In genomic region chr1:90114521-90115141, GRCh38 we compare ENCODE assay signal across 8 cellular contexts.
DNase-seq lines count a peak whose midpoint lies in the region; ATAC-seq, FAIRE-seq and TF ChIP-seq lines count a peak whose summit lies in the region.

No MANE protein-coding gene starts in this region.

- no peak overlapping the region for H3K4me2 ChIP-seq in OCI-LY1 (ENCODE audit: low read length)
- H3K4me2 ChIP-seq in H1 (ENCODE audit: insufficient read depth in 1 of 2, low read depth in 2 of 2, low read length in 2 of 2): no peak overlapping the region

- H4K20me1 ChIP-seq in OCI-LY1 (ENCODE audit: insufficient read depth, low read length) (no peaks in the 10 kb centered on the region), H1 (replicated peaks in 1 of 2; ENCODE audit: control insufficient read depth in 1 of 2, insufficient read depth in 2 of 2, low read length in 2 of 2) (no peaks in the 10 kb centered on the region)

- H3K4ac ChIP-seq in H1 (replicated peaks; ENCODE audit: insufficient read length, low read depth, low read length): no peak overlapping the region

- TF ChIP-seq CTCF in OCI-LY1 (IDR thresholded peaks at IDR 0.05; ENCODE audit: low read length): peak; percentile 73
- TF ChIP-seq CTCF in H1 (IDR thresholded peaks at IDR 0.05; ENCODE audit: control extremely low read depth in 1 of 3, insufficient read depth in 1 of 3, low read depth in 1 of 3, low read length in 3 of 3): peak in 2 of 3 experiments; percentile 48 to 59; a peak in 2 of 4 replicates
- peak in 1 of 2 donors; percentile 50 for TF ChIP-seq CTCF in suprapubic skin (IDR thresholded peaks at IDR 0.05)

- H3K27ac ChIP-seq in OCI-LY1 (ENCODE audit: low read depth, low read length, poor library complexity, severe bottlenecking): no peak overlapping the region
- no peak overlapping the region for H3K27ac ChIP-seq in H1 (ENCODE audit: low read depth, low read length)
- no peak overlapping the region for H3K27ac ChIP-seq in suprapubic skin

- POLR2A ChIA-PET in H1 (lab: Charles Lee; ENCODE audit: partially characterized antibody): no interaction called here

- H3K27me3 ChIP-seq in OCI-LY1 (ENCODE audit: insufficient read depth, low read length): no peaks in the 10 kb centered on the region
- H3K27me3 ChIP-seq in H1 (replicated peaks in 1 of 4; ENCODE audit: control insufficient read depth in 3 of 4, extremely low read depth in 1 of 4, insufficient read depth in 3 of 4, low read length in 3 of 4): no peaks in the 10 kb centered on the region
- peaks cover 23% of the 10 kb centered on the region for H3K27me3 ChIP-seq in suprapubic skin

- CTCF ChIA-PET in H1 (lab: Charles Lee; ENCODE audit: partially characterized antibody): interaction anchor here (0.5 to 1.7 kb wide), 28 partner anchors 8 to 1239 kb away, joined by 3 to 9 read pairs (median 4); no protein-coding TSS in a partner anchor

- FAIRE-seq in H1 (lab: Jason Lieb, UNC): peak; percentile 79

- no peaks in the 10 kb centered on the region for H3F3A ChIP-seq in OCI-LY1 (ENCODE audit: insufficient read depth, low read length)

- no peak overlapping the region for H3K9ac ChIP-seq in OCI-LY1 (ENCODE audit: low read length)
- no peak overlapping the region for H3K9ac ChIP-seq in H1 (replicated peaks in 1 of 4; ENCODE audit: extremely low read depth in 1 of 4, low read depth in 3 of 4, low read length in 3 of 4)

- ATAC-seq in HG03439 (IDR thresholded peaks at IDR 0.05; ENCODE audit: unreplicated experiment) (no peak), GM21717 (IDR thresholded peaks at IDR 0.05; ENCODE audit: unreplicated experiment) (no peak)

- no peak overlapping the region for H4K5ac ChIP-seq in H1 (ENCODE audit: insufficient read length, low read depth, low read length)

- no peak overlapping the region for H3K56ac ChIP-seq in H1 (replicated peaks; ENCODE audit: insufficient read length, low read depth, low read length)

- H2AFZ ChIP-seq in OCI-LY1 (ENCODE audit: low read length) (no peak overlapping the region), H1 (ENCODE audit: low read length) (no peak overlapping the region)

- H4K91ac ChIP-seq in H1 (replicated peaks; ENCODE audit: insufficient read length, low read length): no peak overlapping the region

- no peak overlapping the region for H2BK5ac ChIP-seq in H1 (ENCODE audit: low read depth, low read length)

- no peaks in the 10 kb centered on the region for H3K9me3 ChIP-seq in OCI-LY1 (ENCODE audit: low read length)
- H3K9me3 ChIP-seq in H1 (ENCODE audit: insufficient read depth in 2 of 2, low read depth in 1 of 2, low read length in 1 of 2): no peaks in the 10 kb centered on the region
- H3K9me3 ChIP-seq in suprapubic skin: no peaks in the 10 kb centered on the region

- no peaks in the 10 kb centered on the region for H3K9me2 ChIP-seq in OCI-LY1 (ENCODE audit: low read depth, low read length)

- no peak overlapping the region for H3K18ac ChIP-seq in H1 (ENCODE audit: extremely low read depth, low read length)

- no peak overlapping the region for H2AK5ac ChIP-seq in H1 (ENCODE audit: low read depth, low read length)

- no peak overlapping the region for H3K14ac ChIP-seq in H1 (ENCODE audit: insufficient read length)

- 40% methylated on average over 3 of the region's 3 CpGs; no CpG with 5 or more reads in 1 of the 2 experiments for WGBS in H1 (ENCODE audit: extremely low coverage in 1 of 2, insufficient coverage in 1 of 2, insufficient read length in 1 of 2, insufficient replicate concordance in 2 of 2, low coverage in 1 of 2, low lambda C conversion rate in 2 of 2, missing lambda C conversion rate in 1 of 2), 2 experiments
- WGBS in suprapubic skin: 26% methylated on average over 3 of the region's 3 CpGs

- H4K8ac ChIP-seq in H1 (ENCODE audit: extremely low read depth, insufficient read depth, low read length): no peak overlapping the region

- H2BK20ac ChIP-seq in H1 (ENCODE audit: low read length): no peak overlapping the region

- no peak overlapping the region for H2BK12ac ChIP-seq in H1 (ENCODE audit: low read depth, low read length)

- TF ChIP-seq RAD21 in H1 (IDR thresholded peaks at IDR 0.05 in 1 of 2, conservative IDR thresholded peaks at IDR 0.05 in 1 of 2; ENCODE audit: low read depth in 2 of 2, low read length in 2 of 2): peak; percentile 87 to 89

- H3K36me3 ChIP-seq in OCI-LY1 (ENCODE audit: insufficient read depth, low read length): no peaks in the 10 kb centered on the region
- no peaks in the 10 kb centered on the region for H3K36me3 ChIP-seq in H1 (ENCODE audit: control insufficient read depth in 2 of 4, insufficient read depth in 4 of 4, low read length in 3 of 4)
- no peaks in the 10 kb centered on the region for H3K36me3 ChIP-seq in suprapubic skin

- TF ChIP-seq EP300 in H1 (IDR thresholded peaks at IDR 0.05; ENCODE audit: borderline replicate concordance in 1 of 2, low read depth in 2 of 2, low read length in 2 of 2) (no peak), suprapubic skin (IDR thresholded peaks at IDR 0.05) (no peak)

- H3K79me2 ChIP-seq in OCI-LY1 (ENCODE audit: insufficient read depth, low read length) (no peaks in the 10 kb centered on the region), H1 (ENCODE audit: control insufficient read depth in 1 of 2, insufficient read depth in 2 of 2, low read length in 2 of 2) (no peaks in the 10 kb centered on the region)

- H2BK15ac ChIP-seq in H1 (ENCODE audit: low read length): no peak overlapping the region

- no peaks in the 10 kb centered on the region for H3K4me1 ChIP-seq in OCI-LY1 (ENCODE audit: insufficient read depth, low read length, severe bottlenecking)
- H3K4me1 ChIP-seq in H1 (replicated peaks in 1 of 4; ENCODE audit: control insufficient read depth in 3 of 4, insufficient read depth in 4 of 4, low read length in 3 of 4): no peaks in the 10 kb centered on the region
- H3K4me1 ChIP-seq in suprapubic skin: no peaks in the 10 kb centered on the region

- no peak overlapping the region for H3K23ac ChIP-seq in H1 (ENCODE audit: insufficient read length)

- H3K79me1 ChIP-seq in H1 (ENCODE audit: low read depth, low read length): no peaks in the 10 kb centered on the region

- H3K4me3 ChIP-seq in Jurkat, Clone E6-1 (ENCODE audit: low read length): no peak overlapping the region
- H3K4me3 ChIP-seq in OCI-LY1 (ENCODE audit: low read depth, low read length, poor library complexity, severe bottlenecking) (no peak overlapping the region), H1 (ENCODE audit: extremely low read depth in 1 of 4, insufficient read depth in 2 of 4, low read depth in 3 of 4, low read length in 4 of 4) (no peak overlapping the region), suprapubic skin (no peak overlapping the region)

- H3K23me2 ChIP-seq in H1 (ENCODE audit: low read depth, low read length): no peaks in the 10 kb centered on the region

- peak; percentile 61 for DNase-seq in DMS79 treated with DMSO at 0.1 percent for 48 hours (lab: John Stamatoyannopoulos, UW)
- peak; percentile 49 for DNase-seq in Jurkat, Clone E6-1 (ENCODE audit: low read depth, low spot score)
- no peak for DNase-seq in H1 (ENCODE audit: low read depth in 1 of 2, low spot score in 2 of 2)
- DNase-seq in non-pigmented ciliary epithelial cell (ENCODE audit: low read depth): peak; percentile 32
- DNase-seq in suprapubic skin (ENCODE audit: low spot score in 2 of 2): no peak

- no peak overlapping the region for H2BK120ac ChIP-seq in H1 (replicated peaks; ENCODE audit: low read depth, low read length)

- TF ChIP-seq POLR2A in H1 (IDR thresholded peaks at IDR 0.05; ENCODE audit: control extremely low read depth in 1 of 2, low read depth in 2 of 2, low read length in 2 of 2) (no peak), suprapubic skin (IDR thresholded peaks at IDR 0.05) (no peak)

TF ChIP-seq in H1, 55 proteins besides CTCF, POLR2A, EP300 and RAD21:
- TF ChIP-seq POU5F1 (IDR thresholded peaks at IDR 0.05; ENCODE audit: low read depth, low read length): no peak
- no peak for TF ChIP-seq EZH2 (IDR thresholded peaks at IDR 0.05; ENCODE audit: low read depth, low read length, severe bottlenecking)
- TF ChIP-seq TCF12 (IDR thresholded peaks at IDR 0.05; ENCODE audit: low read depth, low read length): no peak
- TF ChIP-seq BRCA1 (IDR thresholded peaks at IDR 0.05; ENCODE audit: low read depth, low read length): no peak
TF ChIP-seq in H1: peak in this region for 0.

Comparison
In these comparisons a context has a peak if more than half of its experiments do, and no peak if none do; other contexts are left out.
1. DNase-seq: peak in DMS79 treated with DMSO at 0.1 percent for 48 hours (single experiment), Jurkat, Clone E6-1 (single experiment) and non-pigmented ciliary epithelial cell (single experiment); none in H1 (0 of 2) and suprapubic skin (0 of 2).